Comparison of ENCODE assay signal across 18 cellular contexts in genomic region chrX:74371823-74372222, GRCh38. TPM values are rescaled to one million over a fixed set of nuclear protein-coding genes. Genes with fewer than 3 reads are reported as not detected.
DNase-seq lines count a peak whose midpoint lies in the region; ATAC-seq, FAIRE-seq and TF ChIP-seq lines count a peak whose summit lies in the region.
"Had no signal": no experiment of that assay in that cellular context is flagged by ENCODE, and none has a peak within 500 bp of the region (broad histone marks: within the 10 kb centered on the region; RNA-seq: fewer than 3 reads in every experiment).

No MANE protein-coding gene starts in this region.

- DNase-seq in A549 (ENCODE audit: low read depth in 1 of 2, low spot score in 1 of 2) (no peak), EH (ENCODE audit: low read depth) (peak; percentile 7), RPMI7951 (ENCODE audit: low read depth) (peak; percentile 14), epithelial cell of esophagus (ENCODE audit: low read depth) (peak; percentile 4), HTR-8/SVneo (ENCODE audit: insufficient read length, low spot score) (no peak), GM13977 (ENCODE audit: low spot score) (no peak), head of caudate nucleus (no peak)
- DNase-seq: DND-41, NCI-H1417 treated with DMSO at 0.1 percent for 48 hours, NCI-H1930, NCI-H345, NCI-H524 treated with DMSO at 0.1 percent for 48 hours, PC-9, SJCRH30 had no signal

- no peak for FAIRE-seq in A549 (lab: Jason Lieb, UNC)
- FAIRE-seq in HTR-8/SVneo (lab: Jason Lieb, UNC): no peak
- FAIRE-seq: G401.6, K562 had no signal

- H3K27ac ChIP-seq in A549: no peak overlapping the region; a peak in 1 of 6 replicates
- H3K27ac ChIP-seq: PC-9, SJCRH30 had no signal

- no peak for TF ChIP-seq RAD21 in A549 (conservative IDR thresholded peaks at IDR 0.05 in 1 of 2, IDR thresholded peaks at IDR 0.05 in 1 of 2)

- CTCF ChIA-PET in A549 (lab: Yijun Ruan, JAX): interaction anchor here (0.7 to 3.3 kb wide), 6 partner anchors 11 to 179 kb away, joined by 3 to 24 read pairs (median 3); no protein-coding TSS in a partner anchor

- peak overlapping the region; percentile 37; the same call in 2 of the 3 replicates for H3K4me2 ChIP-seq in A549
- H3K4me2 ChIP-seq: PC-9 had no signal

- peaks cover 5% of the 10 kb centered on the region; the same call in 2 of the 3 replicates for H3K4me1 ChIP-seq in A549
- H3K4me1 ChIP-seq: SJCRH30 had no signal

- WGBS in A549 (ENCODE audit: missing lambda C conversion rate): 42% methylated on average over 1 of the region's 1 CpG

- intact Hi-C loops in head of caudate nucleus (cut with DNase I): no loop called here

- H3K4me3 ChIP-seq in A549 (no peak overlapping the region), epithelial cell of esophagus (ENCODE audit: low read length) (no peak overlapping the region)
- H3K4me3 ChIP-seq: K562, PC-9, SJCRH30 had no signal

- TF ChIP-seq POLR2A in A549 (IDR thresholded peaks at IDR 0.05; ENCODE audit: low read length): no peak

- TF ChIP-seq CTCF in A549 (IDR thresholded peaks at IDR 0.05) (no peak), epithelial cell of esophagus (IDR thresholded peaks at IDR 0.05; ENCODE audit: insufficient read depth, low read depth, low read length, missing control alignments) (no peak), GM13977 (IDR thresholded peaks at IDR 0.05; ENCODE audit: extremely low read depth, insufficient read depth, missing control alignments) (no peak)

- POLR2A ChIA-PET in A549 (lab: Yijun Ruan, JAX): no interaction called here

- ATAC-seq in A549: no peak
- ATAC-seq: HCT116, K562 had no signal

- in situ Hi-C loops in GM13977 (cut with MboI; ENCODE audit: low pct_unique_long_range_greater_than_20kb, low sequenced_read_pairs, unreplicated experiment): no loop called here

- no peaks in the 10 kb centered on the region for H3K9me3 ChIP-seq in A549
- H3K9me3 ChIP-seq: SJCRH30 had no signal

- no peak for TF ChIP-seq EP300 in A549 (IDR thresholded peaks at IDR 0.05)

TF ChIP-seq in A549, 52 proteins besides CTCF, POLR2A, EP300 and RAD21:
- TF ChIP-seq HOXB13 (CRISPR knock-in tag; IDR thresholded peaks at IDR 0.05; ENCODE audit: low read depth): no peak
- TF ChIP-seq HEYL (CRISPR knock-in tag; IDR thresholded peaks at IDR 0.05): no peak
- TF ChIP-seq GATA3 (IDR thresholded peaks at IDR 0.05; ENCODE audit: borderline replicate concordance): no peak
- TF ChIP-seq ZC3H11A (IDR thresholded peaks at IDR 0.05): no peak
- TF ChIP-seq NPAS2 (CRISPR knock-in tag; IDR thresholded peaks at IDR 0.05; ENCODE audit: borderline replicate concordance): no peak
- no peak for TF ChIP-seq ZNF302 (CRISPR knock-in tag; IDR thresholded peaks at IDR 0.05)
- no peak for TF ChIP-seq ZSCAN20 (CRISPR knock-in tag; IDR thresholded peaks at IDR 0.05)
- no peak for TF ChIP-seq KDM5A (IDR thresholded peaks at IDR 0.05)
- TF ChIP-seq, protein P1, sequence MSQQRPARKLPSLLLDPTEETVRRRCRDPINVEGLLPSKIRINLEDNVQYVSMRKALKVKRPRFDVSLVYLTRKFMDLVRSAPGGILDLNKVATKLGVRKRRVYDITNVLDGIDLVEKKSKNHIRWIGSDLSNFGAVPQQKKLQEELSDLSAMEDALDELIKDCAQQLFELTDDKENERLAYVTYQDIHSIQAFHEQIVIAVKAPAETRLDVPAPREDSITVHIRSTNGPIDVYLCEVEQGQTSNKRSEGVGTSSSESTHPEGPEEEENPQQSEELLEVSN (IDR thresholded peaks at IDR 0.05; ENCODE audit: borderline replicate concordance, low read depth): no peak
- TF ChIP-seq MAZ (IDR thresholded peaks at IDR 0.05; ENCODE audit: borderline replicate concordance, low read depth, low read length): no peak

RNA-seq across cellular contexts. Expression of gene SLC16A2, which starts 49.5 kb away (rescaled TPM):
- polyA plus RNA-seq in A549 (2011; rRNA removed) (9.7 and 11.7 TPM in 2 replicates), A549 (2017; fragmentation: RNase III; extraction: RNeasy Plus Mini Kit Qiagen cat#74134 plus additional on column Dnase treatment) (17.9 to 22.3 TPM (median 19.2 TPM) in 3 replicates)
- 5.5 and 9.1 TPM in 2 replicates for polyA plus RNA-seq in A549 (2012; cell fraction: cytosol; rRNA removed)
- 10.4 and 11.8 TPM in 2 replicates for polyA plus RNA-seq in A549 (2012; cell fraction: nucleus; rRNA removed)
- polyA minus RNA-seq in A549 (2011; rRNA and poly(A)+ RNA removed): 9.9 and 10.6 TPM in 2 replicates
- 22.2 and 25.4 TPM in 2 replicates for total RNA-seq in RPMI7951 (2014; rRNA removed; shearing (Covaris generic))
- total RNA-seq: PC-9 had no signal
- polyA plus RNA-seq: CD14-positive monocyte, K562 had no signal

Comparison
In these comparisons a context has a peak if more than half of its experiments do, and no peak if none do; other contexts are left out.
1. DNase-seq: peak in EH (single experiment), RPMI7951 (single experiment) and epithelial cell of esophagus (single experiment); none in A549 (0 of 2), HTR-8/SVneo (single experiment), GM13977 (single experiment) and head of caudate nucleus (0 of 42).